In the genomic region with DNA sequence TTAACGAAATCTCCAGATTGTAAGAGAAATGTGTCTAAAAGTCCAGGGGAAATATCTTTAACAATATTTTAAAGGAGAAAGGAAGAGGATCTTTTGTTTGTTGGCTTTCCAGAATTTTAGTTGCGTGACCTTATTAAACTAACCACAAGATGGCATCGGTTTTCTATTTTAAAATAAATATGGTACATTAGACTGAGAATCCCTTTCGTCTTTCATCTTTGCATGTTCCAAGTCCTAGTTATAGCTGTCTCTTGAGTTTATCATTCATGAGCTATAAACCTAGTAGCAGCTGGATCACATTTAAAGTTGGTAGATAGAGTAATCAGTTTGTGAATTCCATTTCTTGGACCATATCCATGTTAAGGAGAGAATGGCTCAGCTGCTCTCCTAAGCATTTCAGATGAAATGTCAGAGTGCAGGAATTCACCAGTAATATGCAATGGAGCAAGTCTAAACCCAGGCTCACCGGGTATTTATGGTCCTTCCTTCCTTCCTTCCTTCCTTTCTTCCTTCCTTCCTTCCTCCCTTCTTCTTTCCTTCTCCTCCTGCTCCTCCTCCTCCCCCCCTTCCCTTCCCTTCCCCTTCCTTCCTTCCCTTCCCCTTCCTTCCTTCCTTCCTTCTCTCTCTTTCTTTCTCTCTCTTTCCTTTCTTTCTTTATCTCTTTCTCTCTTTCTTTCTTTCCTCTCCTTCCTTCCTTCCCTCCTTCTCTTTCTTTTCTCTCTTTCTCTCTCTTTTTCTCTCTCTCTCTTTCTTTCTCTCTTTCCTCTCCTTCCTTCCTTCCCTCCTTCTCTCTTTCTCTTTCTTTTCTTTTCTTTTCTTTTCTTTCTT, we compare ENCODE assay signal across 8 cellular contexts. TPM values are rescaled to one million over a fixed set of nuclear protein-coding genes. Genes with fewer than 3 reads are reported as not detected.
DNase-seq lines count a peak whose midpoint lies in the region; ATAC-seq and TF ChIP-seq lines count a peak whose summit lies in the region.

No MANE protein-coding gene starts in this region.

- H2AFZ ChIP-seq in GM23338 = peak overlapping the region; percentile 40; the same call in 1 of the 2 replicates

- H3K36me3 ChIP-seq in GM23338 (ENCODE audit: insufficient read depth) (no peaks in the 10 kb centered on the region), Peyer's patch (no peaks in the 10 kb centered on the region), neutrophil (no peaks in the 10 kb centered on the region)

- H3K4me2 ChIP-seq in GM23338 = no peak overlapping the region

- H3K27ac ChIP-seq in GM23338 (ENCODE audit: low read depth) (no peak overlapping the region), Peyer's patch (no peak overlapping the region), neutrophil (peak overlapping the region; percentile 72)

- no peaks in the 10 kb centered on the region for H3K36me3 Mint-ChIP-seq in GM23338 (ENCODE audit: low read depth)

- H3K4me1 Mint-ChIP-seq in GM23338 = no peaks in the 10 kb centered on the region; the same call in 2 of the 3 replicates

- no peaks in the 10 kb centered on the region for H4K20me1 ChIP-seq in GM23338 (replicated peaks; ENCODE audit: insufficient read depth)

- TF ChIP-seq CTCF in GM23338 (conservative IDR thresholded peaks at IDR 0.05; ENCODE audit: low read depth in 2 of 2) (peak; percentile 40 to 56), Peyer's patch (IDR thresholded peaks at IDR 0.05) (peak in 5 of 6 experiments; percentile 11 to 40 (median 31)), epithelial cell of esophagus (IDR thresholded peaks at IDR 0.05; ENCODE audit: insufficient read depth, low read depth, low read length, missing control alignments) (peak; percentile 46), neutrophil (IDR thresholded peaks at IDR 0.05) (peak; percentile 48)

- no peaks in the 10 kb centered on the region for H3K9me2 ChIP-seq in GM23338 (ENCODE audit: insufficient read depth)

- no peak overlapping the region for H3K4me3 Mint-ChIP-seq in GM23338

- H3K27me3 ChIP-seq in GM23338 (ENCODE audit: insufficient read depth) (no peaks in the 10 kb centered on the region), Peyer's patch (no peaks in the 10 kb centered on the region), neutrophil (no peaks in the 10 kb centered on the region)

- H3K4me3 ChIP-seq in GM23338 (no peak overlapping the region), Peyer's patch (no peak overlapping the region), epithelial cell of esophagus (ENCODE audit: low read length) (no peak overlapping the region), neutrophil (ENCODE audit: low read depth in 1 of 2, low read length in 1 of 2) (no peak overlapping the region)

- no peaks in the 10 kb centered on the region for H3K79me2 ChIP-seq in GM23338 (replicated peaks; ENCODE audit: insufficient read depth)

- no peaks in the 10 kb centered on the region for H3K9me3 ChIP-seq in Peyer's patch
- no peaks in the 10 kb centered on the region for H3K9me3 ChIP-seq in neutrophil

- DNase-seq in AG20443 (ENCODE audit: low spot score) (peak; percentile 42), GM23338 (ENCODE audit: low spot score) (peak; percentile 60), Peyer's patch (no peak), epithelial cell of esophagus (ENCODE audit: low read depth) (peak; percentile 57), NCI-H187 treated with DMSO at 0.1 percent for 48 hours (lab: John Stamatoyannopoulos, UW) (no peak)

- no peaks in the 10 kb centered on the region for H3K4me1 ChIP-seq in GM23338 (ENCODE audit: insufficient read depth)
- H3K4me1 ChIP-seq in Peyer's patch = no peaks in the 10 kb centered on the region
- peaks cover 49 to 52% of the 10 kb centered on the region in 2 experiments for H3K4me1 ChIP-seq in neutrophil (ENCODE audit: control insufficient read depth in 1 of 2, insufficient read depth in 1 of 2, low read depth in 1 of 2, low read length in 1 of 2)

- H3K27ac Mint-ChIP-seq in GM23338 = no peak overlapping the region

- no peak for ATAC-seq in GM23338
- ATAC-seq in GM21423 (IDR thresholded peaks at IDR 0.05; ENCODE audit: unreplicated experiment) = no peak
- no peak for ATAC-seq in HG03457 (IDR thresholded peaks at IDR 0.05; ENCODE audit: unreplicated experiment)

- no peaks in the 10 kb centered on the region for H3K9me3 Mint-ChIP-seq in GM23338

- H3F3A ChIP-seq in GM23338 (replicated peaks; ENCODE audit: low read depth) = no peaks in the 10 kb centered on the region

- peaks cover 2% of the 10 kb centered on the region for H3K27me3 Mint-ChIP-seq in GM23338 (ENCODE audit: insufficient read depth, low read depth, poor library complexity)

- no peak for TF ChIP-seq POLR2A in Peyer's patch (IDR thresholded peaks at IDR 0.05)

TF ChIP-seq in GM23338, 12 proteins besides CTCF, POLR2A, EP300 and RAD21:
- TF ChIP-seq POLR2AphosphoS5 (IDR thresholded peaks at IDR 0.05; ENCODE audit: low read depth) = no peak
- no peak for TF ChIP-seq EZH2phosphoT487 (IDR thresholded peaks at IDR 0.05; ENCODE audit: unreplicated experiment)
- TF ChIP-seq, protein P1, sequence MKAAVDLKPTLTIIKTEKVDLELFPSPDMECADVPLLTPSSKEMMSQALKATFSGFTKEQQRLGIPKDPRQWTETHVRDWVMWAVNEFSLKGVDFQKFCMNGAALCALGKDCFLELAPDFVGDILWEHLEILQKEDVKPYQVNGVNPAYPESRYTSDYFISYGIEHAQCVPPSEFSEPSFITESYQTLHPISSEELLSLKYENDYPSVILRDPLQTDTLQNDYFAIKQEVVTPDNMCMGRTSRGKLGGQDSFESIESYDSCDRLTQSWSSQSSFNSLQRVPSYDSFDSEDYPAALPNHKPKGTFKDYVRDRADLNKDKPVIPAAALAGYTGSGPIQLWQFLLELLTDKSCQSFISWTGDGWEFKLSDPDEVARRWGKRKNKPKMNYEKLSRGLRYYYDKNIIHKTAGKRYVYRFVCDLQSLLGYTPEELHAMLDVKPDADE (IDR thresholded peaks at IDR 0.05) = no peak
- TF ChIP-seq NANOG (IDR thresholded peaks at IDR 0.05; ENCODE audit: borderline replicate concordance) = no peak
- no peak for TF ChIP-seq CREB1 (CRISPR knock-in tag; IDR thresholded peaks at IDR 0.05; ENCODE audit: low read depth)
- TF ChIP-seq, protein P2, sequence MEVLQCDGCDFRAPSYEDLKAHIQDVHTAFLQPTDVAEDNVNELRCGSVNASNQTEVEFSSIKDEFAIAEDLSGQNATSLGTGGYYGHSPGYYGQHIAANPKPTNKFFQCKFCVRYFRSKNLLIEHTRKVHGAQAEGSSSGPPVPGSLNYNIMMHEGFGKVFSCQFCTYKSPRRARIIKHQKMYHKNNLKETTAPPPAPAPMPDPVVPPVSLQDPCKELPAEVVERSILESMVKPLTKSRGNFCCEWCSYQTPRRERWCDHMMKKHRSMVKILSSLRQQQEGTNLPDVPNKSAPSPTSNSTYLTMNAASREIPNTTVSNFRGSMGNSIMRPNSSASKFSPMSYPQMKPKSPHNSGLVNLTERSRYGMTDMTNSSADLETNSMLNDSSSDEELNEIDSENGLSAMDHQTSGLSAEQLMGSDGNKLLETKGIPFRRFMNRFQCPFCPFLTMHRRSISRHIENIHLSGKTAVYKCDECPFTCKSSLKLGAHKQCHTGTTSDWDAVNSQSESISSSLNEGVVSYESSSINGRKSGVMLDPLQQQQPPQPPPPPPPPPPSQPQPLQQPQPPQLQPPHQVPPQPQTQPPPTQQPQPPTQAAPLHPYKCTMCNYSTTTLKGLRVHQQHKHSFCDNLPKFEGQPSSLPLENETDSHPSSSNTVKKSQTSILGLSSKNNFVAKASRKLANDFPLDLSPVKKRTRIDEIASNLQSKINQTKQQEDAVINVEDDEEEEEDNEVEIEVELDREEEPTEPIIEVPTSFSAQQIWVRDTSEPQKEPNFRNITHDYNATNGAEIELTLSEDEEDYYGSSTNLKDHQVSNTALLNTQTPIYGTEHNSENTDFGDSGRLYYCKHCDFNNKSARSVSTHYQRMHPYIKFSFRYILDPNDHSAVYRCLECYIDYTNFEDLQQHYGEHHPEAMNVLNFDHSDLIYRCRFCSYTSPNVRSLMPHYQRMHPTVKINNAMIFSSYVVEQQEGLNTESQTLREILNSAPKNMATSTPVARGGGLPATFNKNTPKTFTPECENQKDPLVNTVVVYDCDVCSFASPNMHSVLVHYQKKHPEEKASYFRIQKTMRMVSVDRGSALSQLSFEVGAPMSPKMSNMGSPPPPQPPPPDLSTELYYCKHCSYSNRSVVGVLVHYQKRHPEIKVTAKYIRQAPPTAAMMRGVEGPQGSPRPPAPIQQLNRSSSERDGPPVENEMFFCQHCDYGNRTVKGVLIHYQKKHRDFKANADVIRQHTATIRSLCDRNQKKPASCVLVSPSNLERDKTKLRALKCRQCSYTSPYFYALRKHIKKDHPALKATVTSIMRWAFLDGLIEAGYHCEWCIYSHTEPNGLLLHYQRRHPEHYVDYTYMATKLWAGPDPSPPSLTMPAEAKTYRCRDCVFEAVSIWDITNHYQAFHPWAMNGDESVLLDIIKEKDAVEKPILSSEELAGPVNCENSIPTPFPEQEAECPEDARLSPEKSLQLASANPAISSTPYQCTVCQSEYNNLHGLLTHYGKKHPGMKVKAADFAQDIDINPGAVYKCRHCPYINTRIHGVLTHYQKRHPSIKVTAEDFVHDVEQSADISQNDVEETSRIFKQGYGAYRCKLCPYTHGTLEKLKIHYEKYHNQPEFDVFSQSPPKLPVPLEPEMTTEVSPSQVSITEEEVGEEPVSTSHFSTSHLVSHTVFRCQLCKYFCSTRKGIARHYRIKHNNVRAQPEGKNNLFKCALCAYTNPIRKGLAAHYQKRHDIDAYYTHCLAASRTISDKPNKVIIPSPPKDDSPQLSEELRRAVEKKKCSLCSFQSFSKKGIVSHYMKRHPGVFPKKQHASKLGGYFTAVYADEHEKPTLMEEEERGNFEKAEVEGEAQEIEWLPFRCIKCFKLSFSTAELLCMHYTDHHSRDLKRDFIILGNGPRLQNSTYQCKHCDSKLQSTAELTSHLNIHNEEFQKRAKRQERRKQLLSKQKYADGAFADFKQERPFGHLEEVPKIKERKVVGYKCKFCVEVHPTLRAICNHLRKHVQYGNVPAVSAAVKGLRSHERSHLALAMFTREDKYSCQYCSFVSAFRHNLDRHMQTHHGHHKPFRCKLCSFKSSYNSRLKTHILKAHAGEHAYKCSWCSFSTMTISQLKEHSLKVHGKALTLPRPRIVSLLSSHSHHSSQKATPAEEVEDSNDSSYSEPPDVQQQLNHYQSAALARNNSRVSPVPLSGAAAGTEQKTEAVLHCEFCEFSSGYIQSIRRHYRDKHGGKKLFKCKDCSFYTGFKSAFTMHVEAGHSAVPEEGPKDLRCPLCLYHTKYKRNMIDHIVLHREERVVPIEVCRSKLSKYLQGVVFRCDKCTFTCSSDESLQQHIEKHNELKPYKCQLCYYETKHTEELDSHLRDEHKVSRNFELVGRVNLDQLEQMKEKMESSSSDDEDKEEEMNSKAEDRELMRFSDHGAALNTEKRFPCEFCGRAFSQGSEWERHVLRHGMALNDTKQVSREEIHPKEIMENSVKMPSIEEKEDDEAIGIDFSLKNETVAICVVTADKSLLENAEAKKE (CRISPR knock-in tag; IDR thresholded peaks at IDR 0.05) = no peak

RNA-seq across cellular contexts. Expression of a gene that starts 57.8 kb away (rescaled TPM):
- total RNA-seq in GM23338 (2014; rRNA removed; shearing (Covaris generic)) = 27.8 and 35.5 TPM in 2 replicates
- polyA plus RNA-seq in GM23338 (2016; fragmentation: Nextera tagmentation; extraction: Ambion mirVana) = 51.0 and 77.2 TPM in 2 replicates
- 10 to 100 TPM; 16.5 to 46.1 (median 42.7) TPM for total RNA-seq in Peyer's patch

Comparison
In these comparisons a context has a peak if more than half of its experiments do, and no peak if none do; other contexts are left out.
1. DNase-seq: peak in AG20443 (single experiment), GM23338 (single experiment) and epithelial cell of esophagus (single experiment); none in Peyer's patch (0 of 3) and NCI-H187 treated with DMSO at 0.1 percent for 48 hours (single experiment).
2. Peak in every context shown above with its lines, with median percentiles within 50 percentile points of each other: CTCF ChIP-seq.